In the genomic region with DNA sequence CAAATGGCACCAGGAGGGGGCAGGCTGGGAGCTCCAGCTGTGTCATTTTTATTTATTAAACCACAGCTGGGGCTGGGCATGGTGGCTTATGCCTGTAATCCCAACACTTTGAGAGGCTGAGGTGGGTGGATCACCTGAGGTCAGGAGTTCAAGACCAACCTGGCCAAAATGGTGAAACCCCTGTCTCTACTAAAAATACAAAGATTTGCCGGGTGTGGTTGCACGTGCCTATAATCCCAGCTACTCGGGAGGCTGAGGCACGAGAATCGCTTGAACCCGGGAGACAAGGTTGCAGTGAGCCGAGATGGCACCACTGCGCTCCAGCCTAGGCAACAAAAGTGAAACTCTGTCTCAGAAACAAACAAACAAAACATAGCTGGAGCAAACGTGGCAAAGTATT, we compare ENCODE assay signal across 7 cellular contexts. TPM values are rescaled to one million over a fixed set of nuclear protein-coding genes. Genes with fewer than 3 reads are reported as not detected.
DNase-seq lines count a peak whose midpoint lies in the region; ATAC-seq and TF ChIP-seq lines count a peak whose summit lies in the region.
"Not testable (repeated sequence)": the region's sequence is repeated elsewhere in the genome, so short reads cannot be mapped to it uniquely, and the experiment has no call there.

No MANE protein-coding gene starts in this region.

- 87 to 93% (median 90%) methylated on average over 9 of the region's 9 CpGs for WGBS in spleen, 5 donors

- not testable (repeated sequence) for H3K4me1 Mint-ChIP-seq in MCF 10A (ENCODE audit: insufficient read depth, unreplicated experiment)

- H2AFZ ChIP-seq in HCT116 (ENCODE audit: low read depth, low read length, poor library complexity, severe bottlenecking); OCI-LY7 (ENCODE audit: low read length): not testable (repeated sequence)

- BruUV-seq in HCT116 (replicated peaks; lab: Mats Ljungman, UMichigan); OCI-LY7 (replicated peaks; lab: Mats Ljungman, UMichigan); MCF 10A (replicated peaks; lab: Mats Ljungman, UMichigan): not testable (repeated sequence)

- peaks cover 23% of the 10 kb centered on the region for H3K9me3 ChIP-seq in BLaER1
- H3K9me3 ChIP-seq in HCT116 (ENCODE audit: control insufficient read depth in 1 of 2, insufficient read depth in 1 of 2, low read depth in 1 of 2, low read length in 2 of 2) = not testable (repeated sequence)
- peaks cover 18% of the 10 kb centered on the region; the same call in 1 of the 2 replicates for H3K9me3 ChIP-seq in OCI-LY7 (ENCODE audit: low read length)
- H3K9me3 ChIP-seq in spleen = peaks cover 0 to 28% (median 24%) of the 10 kb centered on the region in 8 donors

- not testable (repeated sequence) for H3K36me3 Mint-ChIP-seq in MCF 10A (ENCODE audit: insufficient read depth, unreplicated experiment)

- not testable (repeated sequence) for H3K27me3 Mint-ChIP-seq in MCF 10A (ENCODE audit: insufficient read depth, unreplicated experiment)

- H3K4me3 ChIP-seq in BLaER1; HCT116 (replicated peaks in 1 of 2; ENCODE audit: low read depth in 1 of 2, low read length in 2 of 2); OCI-LY7 (ENCODE audit: low read depth, low read length, poor library complexity, severe bottlenecking); spleen: not testable (repeated sequence)
- peak overlapping the region; percentile 34 for H3K4me3 ChIP-seq in GM12865 (ENCODE audit: low read depth, low read length)

- H3K4me2 ChIP-seq in BLaER1 (peak overlapping the region; percentile 95), OCI-LY7 (ENCODE audit: low read length) (peak overlapping the region; percentile 71)
- H3K4me2 ChIP-seq in HCT116 (ENCODE audit: low read length) = not testable (repeated sequence)

- H3K4me3 Mint-ChIP-seq in MCF 10A (ENCODE audit: unreplicated experiment) = not testable (repeated sequence)

- not testable (repeated sequence) for H3K79me2 ChIP-seq in HCT116 (ENCODE audit: insufficient read depth, low read length); OCI-LY7 (ENCODE audit: insufficient read depth, low read depth, low read length)

- RAD21 ChIA-PET in HCT116 (lab: Charles Lee; ENCODE audit: low non-redundant PET in 1 of 2, low total read pairs in 2 of 2, uncharacterized antibody in 2 of 2, unreplicated experiment in 2 of 2) = not testable (repeated sequence)

- H3K27ac Mint-ChIP-seq in MCF 10A (ENCODE audit: low read depth, unreplicated experiment) = not testable (repeated sequence)

- CTCF ChIA-PET in HCT116 (lab: Charles Lee) (interaction anchor here (1.3 kb wide), 1 partner anchor 187 kb away, joined by 3 read pairs; no protein-coding TSS in a partner anchor), OCI-LY7 (lab: Charles Lee; ENCODE audit: unreplicated experiment) (interaction anchor here (0.8 to 1.9 kb wide), 3 partner anchors 13 to 126 kb away, joined by 3 to 5 read pairs (median 4); no protein-coding TSS in a partner anchor), MCF 10A (lab: Yijun Ruan, JAX) (interaction anchor here (0.6 to 1.7 kb wide), 4 partner anchors 8 to 331 kb away, joined by 3 to 4 read pairs (median 3); no protein-coding TSS in a partner anchor)

- not testable (repeated sequence) for H3K27me3 ChIP-seq in BLaER1; HCT116 (ENCODE audit: insufficient read depth, low read length); foreskin keratinocyte; spleen (replicated peaks in 1 of 7)

- TF ChIP-seq POLR2A in HCT116 (IDR thresholded peaks at IDR 0.05; ENCODE audit: borderline replicate concordance, extremely low read depth, insufficient read depth, insufficient read length); spleen (IDR thresholded peaks at IDR 0.05): not testable (repeated sequence)

- POLR2A ChIA-PET in HCT116 (lab: Charles Lee); MCF 10A (lab: Yijun Ruan, JAX): not testable (repeated sequence)
- POLR2A ChIA-PET in OCI-LY7 (lab: Charles Lee) = interaction anchor here (0.6 kb wide), 1 partner anchor 90 kb away, joined by 5 read pairs; no protein-coding TSS in a partner anchor

- intact Hi-C loops in HCT116 (cut with micrococcal nuclease); MCF 10A (cut with micrococcal nuclease); spleen (cut with DNase I; ENCODE audit: low total_unique reads): not testable (repeated sequence)
- intact Hi-C loops in OCI-LY7 (cut with micrococcal nuclease; ENCODE audit: unreplicated experiment) = loop anchor here (1.0 to 10.0 kb wide), 2 partner anchors 124 to 653 kb away; a partner anchor contains a TSS

- not testable (repeated sequence) for H3K9me2 ChIP-seq in HCT116 (ENCODE audit: insufficient read depth); OCI-LY7 (ENCODE audit: insufficient read depth, low read length)

- peaks cover 18% of the 10 kb centered on the region for H3K9me3 Mint-ChIP-seq in MCF 10A (ENCODE audit: unreplicated experiment)

- peaks cover 19% of the 10 kb centered on the region; the same call in 1 of the 2 replicates for H3K36me3 ChIP-seq in BLaER1
- not testable (repeated sequence) for H3K36me3 ChIP-seq in HCT116 (ENCODE audit: control insufficient read depth in 1 of 2, insufficient read depth in 2 of 2, low read length in 2 of 2); OCI-LY7 (ENCODE audit: insufficient read depth, low read length); spleen

- not testable (repeated sequence) for H3K9ac ChIP-seq in BLaER1; HCT116 (ENCODE audit: low read length)

- DNase-seq in GM12865 (ENCODE audit: low read depth) (peak; percentile 24), spleen (peak; percentile 38)
- DNase-seq in HCT116 (ENCODE audit: low read depth, low spot score); OCI-LY7 (ENCODE audit: low spot score); MCF 10A (ENCODE audit: unreplicated experiment); foreskin keratinocyte: not testable (repeated sequence)

- not testable (repeated sequence) for TF ChIP-seq RAD21 in HCT116 (IDR thresholded peaks at IDR 0.05; ENCODE audit: low read depth)

- H4K20me1 ChIP-seq in BLaER1 = peaks cover 79% of the 10 kb centered on the region
- H4K20me1 ChIP-seq in HCT116 (ENCODE audit: insufficient read depth); OCI-LY7 (ENCODE audit: insufficient read depth, low read length): not testable (repeated sequence)

- H3K4me1 ChIP-seq in BLaER1 (peaks cover 76% of the 10 kb centered on the region), OCI-LY7 (ENCODE audit: insufficient read depth, low read length, poor library complexity, severe bottlenecking) (peaks cover 56% of the 10 kb centered on the region), spleen (peaks cover 0 to 56% (median 24%) of the 10 kb centered on the region in 6 donors)
- H3K4me1 ChIP-seq in HCT116 (ENCODE audit: control insufficient read depth in 1 of 2, insufficient read depth in 2 of 2, low read length in 2 of 2); foreskin keratinocyte: not testable (repeated sequence)

- not testable (repeated sequence) for H3K27ac ChIP-seq in BLaER1; HCT116 (ENCODE audit: low read depth, low read length); OCI-LY7 (ENCODE audit: low read depth, low read length, poor library complexity, severe bottlenecking); foreskin keratinocyte; spleen

- TF ChIP-seq CTCF in GM12865 (IDR thresholded peaks at IDR 0.05; ENCODE audit: insufficient read depth, low read depth, low read length, missing control alignments); spleen (IDR thresholded peaks at IDR 0.05 in 8 of 11, conservative IDR thresholded peaks at IDR 0.05 in 3 of 11): not testable (repeated sequence)
- TF ChIP-seq CTCF in HCT116 (IDR thresholded peaks at IDR 0.05 in 2 of 3, conservative IDR thresholded peaks at IDR 0.05 in 1 of 3; ENCODE audit: borderline replicate concordance in 1 of 3, insufficient read depth in 1 of 3, low read depth in 2 of 3, low read length in 2 of 3) (0 out of 6 replicates have a peak, but pooled peaks of 2 of the 3 experiments have one; percentile 12 to 17), OCI-LY7 (conservative IDR thresholded peaks at IDR 0.05; ENCODE audit: low read length) (0 out of 2 replicates have a peak, but pooled peaks have one; percentile 17), MCF 10A (IDR thresholded peaks at IDR 0.05; ENCODE audit: unreplicated experiment) (peak; percentile 18), foreskin keratinocyte (conservative IDR thresholded peaks at IDR 0.05) (peak; percentile 38)

- ATAC-seq in HCT116, foreskin keratinocyte: not testable (repeated sequence)

RNA-seq across cellular contexts. Expression of a gene that starts 15.7 kb away (rescaled TPM):
- 11.4 TPM for total RNA-seq in HCT116 (2021; ENCODE audit: unreplicated experiment)
- polyA plus RNA-seq in HCT116 (2012) = 6.4 and 8.9 TPM in 2 replicates
- total RNA-seq in OCI-LY7 (2014; rRNA removed; shearing (Covaris generic)) = 1.2 and 2.8 TPM in 2 replicates
- 2.8 and 3.1 TPM in 2 replicates for total RNA-seq in OCI-LY7 (2022)
- 8.4 and 15.0 TPM in 2 replicates for total RNA-seq in MCF 10A (2022)
- 7.5 and 9.4 TPM in 2 replicates for total RNA-seq in foreskin keratinocyte
- 6.0 and 7.0 TPM in 2 replicates for polyA plus RNA-seq in foreskin keratinocyte
- 10 to 100 TPM; 27.9 to 54.8 (median 41.0) TPM for total RNA-seq in spleen
- polyA plus RNA-seq in spleen = 1 to 10 TPM; 5.2 to 9.3 (median 7.2) TPM
